Comparison of ENCODE assay signal across 8 cellular contexts in genomic region chr1:226827968-226828513, GRCh38. TPM values are rescaled to one million over a fixed set of nuclear protein-coding genes. Genes with fewer than 3 reads are reported as not detected.
DNase-seq lines count a peak whose midpoint lies in the region; ATAC-seq, FAIRE-seq and TF ChIP-seq lines count a peak whose summit lies in the region.

No MANE protein-coding gene starts in this region.

- peak; percentile 90 for ATAC-seq in HG03378 (IDR thresholded peaks at IDR 0.05; ENCODE audit: unreplicated experiment)
- ATAC-seq in WTC11 = peak; percentile 94

- FAIRE-seq in bronchial epithelial cell (lab: Jason Lieb, UNC) = no peak

- peaks cover 2% of the 10 kb centered on the region; the same call in 1 of the 2 replicates for H3K27me3 Mint-ChIP-seq in WTC11 (ENCODE audit: low read depth)

- H3K9me3 Mint-ChIP-seq in WTC11 = peaks cover 10% of the 10 kb centered on the region

- POLR2A ChIA-PET in WTC11 (lab: Charles Lee) = no interaction called here

- TF ChIP-seq CTCF in WTC11 (IDR thresholded peaks at IDR 0.05) (peak; percentile 89), bronchial epithelial cell (IDR thresholded peaks at IDR 0.05; ENCODE audit: insufficient read depth, low read length, severe bottlenecking) (peak; percentile 97)

- H3K36me3 ChIP-seq in bronchial epithelial cell (ENCODE audit: control insufficient read depth, insufficient read depth, low read length) = no peaks in the 10 kb centered on the region

- H3K36me3 Mint-ChIP-seq in WTC11 = no peaks in the 10 kb centered on the region

- peaks cover 13% of the 10 kb centered on the region for H3K4me1 Mint-ChIP-seq in WTC11

- CTCF ChIA-PET in WTC11 (lab: Charles Lee) = interaction anchor here (0.6 to 4.4 kb wide), 30 partner anchors 11 to 280 kb away, joined by 3 to 40 read pairs (median 3); partner anchors contain the start of gene STUM

- H3K4me3 Mint-ChIP-seq in WTC11 = no peak overlapping the region

- H3K27ac Mint-ChIP-seq in WTC11 = no peak overlapping the region

- no peak overlapping the region for H3K4me3 ChIP-seq in bronchial epithelial cell (ENCODE audit: low read depth, low read length)

- no peaks in the 10 kb centered on the region for H3K27me3 ChIP-seq in bronchial epithelial cell (ENCODE audit: control insufficient read depth, insufficient read depth, low read length)

- DNase-seq in AML-193 (lab: John Stamatoyannopoulos, UW) = peak; percentile 84 to 89
- peak; percentile 94 for DNase-seq in GM19238 (ENCODE audit: insufficient read length, low spot score)
- DNase-seq in NCI-H226 = peak; percentile 57
- DNase-seq in WTC11 (ENCODE audit: low spot score) = peak; percentile 98
- DNase-seq in bronchial epithelial cell (ENCODE audit: low read depth) = peak; percentile 73
- DNase-seq in kidney glomerular epithelial cell (lab: John Stamatoyannopoulos, UW) = peak; percentile 84
- peak; percentile 86 to 88 for DNase-seq in stimulated activated CD4-positive, alpha-beta T cell treated with anti-CD3 and anti-CD28 coated beads, Interleukin-15, amount 100 ng/mL, for 1 hour (ENCODE audit: low read depth in 1 of 2, low spot score in 1 of 2)

TF ChIP-seq in WTC11, 78 proteins besides CTCF, POLR2A, EP300 and RAD21:
- TF ChIP-seq TEAD4 (CRISPR knock-in tag; IDR thresholded peaks at IDR 0.05) = no peak
- peak; percentile 23; the same call in 1 of the 2 replicates for TF ChIP-seq ZNF121 (CRISPR knock-in tag; IDR thresholded peaks at IDR 0.05)
- 0 out of 2 replicates have a peak, but pooled peaks have one; percentile 29 for TF ChIP-seq TEAD1 (CRISPR knock-in tag; IDR thresholded peaks at IDR 0.05)
- TF ChIP-seq, protein P1, sequence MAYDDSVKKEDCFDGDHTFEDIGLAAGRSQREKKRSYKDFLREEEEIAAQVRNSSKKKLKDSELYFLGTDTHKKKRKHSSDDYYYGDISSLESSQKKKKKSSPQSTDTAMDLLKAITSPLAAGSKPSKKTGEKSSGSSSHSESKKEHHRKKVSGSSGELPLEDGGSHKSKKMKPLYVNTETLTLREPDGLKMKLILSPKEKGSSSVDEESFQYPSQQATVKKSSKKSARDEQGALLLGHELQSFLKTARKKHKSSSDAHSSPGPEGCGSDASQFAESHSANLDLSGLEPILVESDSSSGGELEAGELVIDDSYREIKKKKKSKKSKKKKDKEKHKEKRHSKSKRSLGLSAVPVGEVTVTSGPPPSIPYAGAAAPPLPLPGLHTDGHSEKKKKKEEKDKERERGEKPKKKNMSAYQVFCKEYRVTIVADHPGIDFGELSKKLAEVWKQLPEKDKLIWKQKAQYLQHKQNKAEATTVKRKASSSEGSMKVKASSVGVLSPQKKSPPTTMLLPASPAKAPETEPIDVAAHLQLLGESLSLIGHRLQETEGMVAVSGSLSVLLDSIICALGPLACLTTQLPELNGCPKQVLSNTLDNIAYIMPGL (CRISPR knock-in tag; IDR thresholded peaks at IDR 0.05) = peak; percentile 46; the same call in 1 of the 2 replicates
- TF ChIP-seq SP1 (CRISPR knock-in tag; conservative IDR thresholded peaks at IDR 0.05) = 0 out of 2 replicates have a peak, but pooled peaks have one; percentile 32
- TF ChIP-seq, protein P2, sequence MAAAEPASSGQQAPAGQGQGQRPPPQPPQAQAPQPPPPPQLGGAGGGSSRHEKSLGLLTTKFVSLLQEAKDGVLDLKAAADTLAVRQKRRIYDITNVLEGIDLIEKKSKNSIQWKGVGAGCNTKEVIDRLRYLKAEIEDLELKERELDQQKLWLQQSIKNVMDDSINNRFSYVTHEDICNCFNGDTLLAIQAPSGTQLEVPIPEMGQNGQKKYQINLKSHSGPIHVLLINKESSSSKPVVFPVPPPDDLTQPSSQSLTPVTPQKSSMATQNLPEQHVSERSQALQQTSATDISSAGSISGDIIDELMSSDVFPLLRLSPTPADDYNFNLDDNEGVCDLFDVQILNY (CRISPR knock-in tag; IDR thresholded peaks at IDR 0.05) = no peak
- TF ChIP-seq, protein P3, sequence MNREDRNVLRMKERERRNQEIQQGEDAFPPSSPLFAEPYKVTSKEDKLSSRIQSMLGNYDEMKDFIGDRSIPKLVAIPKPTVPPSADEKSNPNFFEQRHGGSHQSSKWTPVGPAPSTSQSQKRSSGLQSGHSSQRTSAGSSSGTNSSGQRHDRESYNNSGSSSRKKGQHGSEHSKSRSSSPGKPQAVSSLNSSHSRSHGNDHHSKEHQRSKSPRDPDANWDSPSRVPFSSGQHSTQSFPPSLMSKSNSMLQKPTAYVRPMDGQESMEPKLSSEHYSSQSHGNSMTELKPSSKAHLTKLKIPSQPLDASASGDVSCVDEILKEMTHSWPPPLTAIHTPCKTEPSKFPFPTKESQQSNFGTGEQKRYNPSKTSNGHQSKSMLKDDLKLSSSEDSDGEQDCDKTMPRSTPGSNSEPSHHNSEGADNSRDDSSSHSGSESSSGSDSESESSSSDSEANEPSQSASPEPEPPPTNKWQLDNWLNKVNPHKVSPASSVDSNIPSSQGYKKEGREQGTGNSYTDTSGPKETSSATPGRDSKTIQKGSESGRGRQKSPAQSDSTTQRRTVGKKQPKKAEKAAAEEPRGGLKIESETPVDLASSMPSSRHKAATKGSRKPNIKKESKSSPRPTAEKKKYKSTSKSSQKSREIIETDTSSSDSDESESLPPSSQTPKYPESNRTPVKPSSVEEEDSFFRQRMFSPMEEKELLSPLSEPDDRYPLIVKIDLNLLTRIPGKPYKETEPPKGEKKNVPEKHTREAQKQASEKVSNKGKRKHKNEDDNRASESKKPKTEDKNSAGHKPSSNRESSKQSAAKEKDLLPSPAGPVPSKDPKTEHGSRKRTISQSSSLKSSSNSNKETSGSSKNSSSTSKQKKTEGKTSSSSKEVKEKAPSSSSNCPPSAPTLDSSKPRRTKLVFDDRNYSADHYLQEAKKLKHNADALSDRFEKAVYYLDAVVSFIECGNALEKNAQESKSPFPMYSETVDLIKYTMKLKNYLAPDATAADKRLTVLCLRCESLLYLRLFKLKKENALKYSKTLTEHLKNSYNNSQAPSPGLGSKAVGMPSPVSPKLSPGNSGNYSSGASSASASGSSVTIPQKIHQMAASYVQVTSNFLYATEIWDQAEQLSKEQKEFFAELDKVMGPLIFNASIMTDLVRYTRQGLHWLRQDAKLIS (CRISPR knock-in tag; IDR thresholded peaks at IDR 0.05; ENCODE audit: borderline replicate concordance) = no peak
- TF ChIP-seq MLX (CRISPR knock-in tag; IDR thresholded peaks at IDR 0.05) = no peak
- no peak for TF ChIP-seq ZNF425 (CRISPR knock-in tag; conservative IDR thresholded peaks at IDR 0.05)
TF ChIP-seq in WTC11: peak in this region for 4.

RNA-seq across cellular contexts. Expression of gene PSEN2, which starts 42.4 kb away (rescaled TPM):
- total RNA-seq in WTC11 (2021) = 18.4 to 23.5 TPM (median 23.4 TPM) in 3 replicates
- total RNA-seq in bronchial epithelial cell = 20.3 and 20.6 TPM in 2 replicates
